Comparison of ENCODE assay signal across 8 cellular contexts in genomic region chr10:14879801-14880193, GRCh38. TPM values are rescaled to one million over a fixed set of nuclear protein-coding genes. Genes with fewer than 3 reads are reported as not detected.
DNase-seq lines count a peak whose midpoint lies in the region; TF ChIP-seq lines count a peak whose summit lies in the region.

No MANE protein-coding gene starts in this region.

- H3K9me2 ChIP-seq in Loucy (replicated peaks; ENCODE audit: low read depth, low read length) (no peaks in the 10 kb centered on the region), neural cell (ENCODE audit: insufficient read depth, low read length) (no peaks in the 10 kb centered on the region)

- H3K9me3 ChIP-seq in Loucy (ENCODE audit: insufficient read depth, low read depth, low read length) (no peaks in the 10 kb centered on the region), neural cell (ENCODE audit: low read length) (no peaks in the 10 kb centered on the region)

- peak overlapping the region; percentile 92 for H3K4me3 ChIP-seq in Loucy (ENCODE audit: low read length, poor library complexity, severe bottlenecking)
- peak overlapping the region; percentile 64 to 99 (median 94) for H3K4me3 ChIP-seq in dorsolateral prefrontal cortex
- peak overlapping the region; percentile 90 for H3K4me3 ChIP-seq in neural cell (ENCODE audit: low read length)

- no peak for TF ChIP-seq EP300 in neural cell (conservative IDR thresholded peaks at IDR 0.05; ENCODE audit: poor library complexity, severe bottlenecking)

- H3F3A ChIP-seq in Loucy (ENCODE audit: low read depth), result no peaks in the 10 kb centered on the region
- H3F3A ChIP-seq in neural cell (ENCODE audit: insufficient read depth, low read length, poor library complexity, severe bottlenecking), result no peaks in the 10 kb centered on the region

- H3K27me3 ChIP-seq in Loucy (ENCODE audit: insufficient read depth, low read length, poor library complexity, severe bottlenecking) (no peaks in the 10 kb centered on the region), dorsolateral prefrontal cortex (no peaks in the 10 kb centered on the region), neural cell (ENCODE audit: insufficient read depth, low read depth, low read length) (no peaks in the 10 kb centered on the region)

- peak overlapping the region; percentile 90 to 95 for H3K4me3 Mint-ChIP-seq in CD14-positive monocyte

- no peak for TF ChIP-seq RAD21 in neural cell (conservative IDR thresholded peaks at IDR 0.05)

- TF ChIP-seq CTCF in CD14-positive monocyte (IDR thresholded peaks at IDR 0.05), result no peak
- no peak for TF ChIP-seq CTCF in Loucy (conservative IDR thresholded peaks at IDR 0.05; ENCODE audit: low read length)
- no peak for TF ChIP-seq CTCF in dorsolateral prefrontal cortex (IDR thresholded peaks at IDR 0.05 in 54 of 56, conservative IDR thresholded peaks at IDR 0.05 in 2 of 56; ENCODE audit: low read depth in 1 of 56, partially characterized antibody in 56 of 56)
- no peak for TF ChIP-seq CTCF in neural cell (IDR thresholded peaks at IDR 0.05; ENCODE audit: poor library complexity, severe bottlenecking)

- peaks cover 55% of the 10 kb centered on the region for H3K4me1 ChIP-seq in Loucy (ENCODE audit: insufficient read depth, low read length, poor library complexity, severe bottlenecking)

- peaks cover 50% of the 10 kb centered on the region for H3K4me1 Mint-ChIP-seq in CD14-positive monocyte

- no peak overlapping the region for H3K27ac ChIP-seq in dorsolateral prefrontal cortex
- H3K27ac ChIP-seq in neural cell (ENCODE audit: low read length), result peak overlapping the region; percentile 58

- peak overlapping the region in 4 of 7 donors; percentile 63 to 86 (median 75) for H3K27ac Mint-ChIP-seq in CD14-positive monocyte

- H3K9ac ChIP-seq in Loucy (ENCODE audit: low read depth, low read length, poor library complexity, severe bottlenecking) (peak overlapping the region; percentile 97), neural cell (ENCODE audit: low read length) (peak overlapping the region; percentile 94)

- H3K4me2 ChIP-seq in Loucy (ENCODE audit: low read depth, low read length, poor library complexity, severe bottlenecking) (peak overlapping the region; percentile 76), neural cell (ENCODE audit: low read length) (peak overlapping the region; percentile 74)

- H3K36me3 ChIP-seq in Loucy (ENCODE audit: insufficient read depth, low read length) (no peaks in the 10 kb centered on the region), neural cell (ENCODE audit: insufficient read depth, low read length) (no peaks in the 10 kb centered on the region)

- H3K36me3 Mint-ChIP-seq in CD14-positive monocyte, result peaks cover 0 to 2% of the 10 kb centered on the region in 2 donors

- DNase-seq in CD14-positive monocyte (ENCODE audit: low spot score) (no peak), dorsolateral prefrontal cortex (no peak), SIG-M5 treated with dmso at 0.1 percent for 504 hours (lab: John Stamatoyannopoulos, UW; ENCODE audit: unreplicated experiment) (no peak), posterior vena cava (ENCODE audit: low spot score) (no peak), midbrain (lab: John Stamatoyannopoulos, UW) (no peak)
- DNase-seq in activated CD8-positive, alpha-beta memory T cell treated with anti-CD3 and anti-CD28 coated beads, Interleukin-2, amount 50 U/mL, for 4 hours, result no peak

- H4K20me1 ChIP-seq in Loucy (ENCODE audit: insufficient read depth, low read length, poor library complexity, severe bottlenecking), result peaks cover 60% of the 10 kb centered on the region
- H4K20me1 ChIP-seq in neural cell (ENCODE audit: insufficient read depth), result no peaks in the 10 kb centered on the region

- intact Hi-C loops in CD14-positive monocyte (cut with micrococcal nuclease) (loop anchor here (2.0 to 5.0 kb wide), 2 partner anchors 41 to 73 kb away; partner anchors contain the start of genes CDNF (in 2 of the 2), HSPA14 (in 2 of the 2), MSANTD7 (in 2 of the 2) and DCLRE1C (in 1 of the 2)), dorsolateral prefrontal cortex (cut with DNase I) (loop anchor here (2.0 to 10.0 kb wide), 4 partner anchors 79 to 288 kb away; partner anchors contain the start of genes MEIG1 (in 1 of the 2), NMT2 (in 1 of the 2) and RPP38 (in 1 of the 2)), posterior vena cava (cut with DNase I) (no loop called here)

- H3K9me3 Mint-ChIP-seq in CD14-positive monocyte, result no peaks in the 10 kb centered on the region

- H2AFZ ChIP-seq in Loucy (ENCODE audit: low read length) (no peak overlapping the region), neural cell (ENCODE audit: low read depth, low read length) (no peak overlapping the region)

- H3K79me2 ChIP-seq in Loucy (ENCODE audit: insufficient read depth, low read length), result peaks cover 95% of the 10 kb centered on the region
- H3K79me2 ChIP-seq in neural cell (replicated peaks; ENCODE audit: insufficient read depth, low read length), result peaks cover 63% of the 10 kb centered on the region

- H3K27me3 Mint-ChIP-seq in CD14-positive monocyte (ENCODE audit: low read depth in 3 of 3), result peaks cover 0 to 2% (median 0%) of the 10 kb centered on the region in 3 donors

TF ChIP-seq in neural cell, 6 proteins besides CTCF, POLR2A, EP300 and RAD21:
- TF ChIP-seq REST (IDR thresholded peaks at IDR 0.05; ENCODE audit: borderline replicate concordance) (no peak), EZH2 (IDR thresholded peaks at IDR 0.05; ENCODE audit: borderline replicate concordance, insufficient read depth, low read length, poor library complexity, severe bottlenecking) (no peak), MXI1 (conservative IDR thresholded peaks at IDR 0.05; ENCODE audit: poor library complexity, severe bottlenecking) (peak; percentile 45)

RNA-seq across cellular contexts. Expression of gene SUV39H2, which starts 1.1 kb away (rescaled TPM):
- polyA plus RNA-seq in CD14-positive monocyte (1 to 10 TPM in 1 of 2 donors, under 1 TPM in 1; 0.86 to 1.2 TPM), neural cell (19.4 and 34.5 TPM in 2 replicates)
- total RNA-seq in dorsolateral prefrontal cortex (10 to 100 TPM in 118 of 120 experiments, 1 to 10 TPM in 2; 8.9 to 25.2 (median 16.2) TPM), posterior vena cava (1 to 10 TPM; 7.5 to 9.3 TPM)
- 45.3 and 57.6 TPM in 2 replicates for polyA minus RNA-seq in neural cell

RNA-seq across cellular contexts. Expression of gene HSPA14, which starts 41.7 kb away (rescaled TPM):
- polyA plus RNA-seq in CD14-positive monocyte (10 to 100 TPM; 15.4 to 19.3 TPM), neural cell (32.3 and 48.1 TPM in 2 replicates)
- total RNA-seq in dorsolateral prefrontal cortex (10 to 100 TPM in 112 of 120 experiments, 1 to 10 TPM in 8; 7.8 to 24.7 (median 14.3) TPM), posterior vena cava (10 to 100 TPM in 1 of 2 donors, 1 to 10 TPM in 1; 9.9 to 13.9 TPM)
- 20.0 and 20.7 TPM in 2 replicates for polyA minus RNA-seq in neural cell

RNA-seq across cellular contexts. Expression of gene MSANTD7, which starts 41.7 kb away (rescaled TPM):
- 1 to 10 TPM; 5.0 to 7.3 TPM for polyA plus RNA-seq in CD14-positive monocyte
- total RNA-seq in dorsolateral prefrontal cortex, result 10 to 100 TPM in 78 of 120 experiments, 1 to 10 TPM in 42; 6.7 to 16.4 (median 11.0) TPM
- 18.2 and 21.1 TPM in 2 replicates for polyA plus RNA-seq in neural cell
- polyA minus RNA-seq in neural cell, result 43.8 and 45.0 TPM in 2 replicates
- total RNA-seq in posterior vena cava, result 1 to 10 TPM; 5.9 to 8.8 TPM

RNA-seq across cellular contexts. Expression of gene CDNF, which starts 42.0 kb away (rescaled TPM):
- polyA plus RNA-seq in CD14-positive monocyte, result under 1 TPM in 1 of 2 donors, not detected in 1; 0.28 TPM
- total RNA-seq in dorsolateral prefrontal cortex, result 1 to 10 TPM in 89 of 120 experiments, under 1 TPM in 19, not detected in 12; 0.33 to 8.1 (median 1.9) TPM
- 1.5 TPM in 1 of 2 replicates, not detected in the other for polyA plus RNA-seq in neural cell
- polyA minus RNA-seq in neural cell, result 0.93 and 1.5 TPM in 2 replicates
- 1 to 10 TPM in 1 of 2 donors, under 1 TPM in 1; 0.95 to 1.8 TPM for total RNA-seq in posterior vena cava

Comparison
In these comparisons a context has a peak if more than half of its experiments do, and no peak if none do; other contexts are left out.
1. intact Hi-C loops: an anchor here in CD14-positive monocyte (2.0 to 5.0 kb wide) and dorsolateral prefrontal cortex (2.0 to 10.0 kb wide); none called in posterior vena cava.